In the genomic region with DNA sequence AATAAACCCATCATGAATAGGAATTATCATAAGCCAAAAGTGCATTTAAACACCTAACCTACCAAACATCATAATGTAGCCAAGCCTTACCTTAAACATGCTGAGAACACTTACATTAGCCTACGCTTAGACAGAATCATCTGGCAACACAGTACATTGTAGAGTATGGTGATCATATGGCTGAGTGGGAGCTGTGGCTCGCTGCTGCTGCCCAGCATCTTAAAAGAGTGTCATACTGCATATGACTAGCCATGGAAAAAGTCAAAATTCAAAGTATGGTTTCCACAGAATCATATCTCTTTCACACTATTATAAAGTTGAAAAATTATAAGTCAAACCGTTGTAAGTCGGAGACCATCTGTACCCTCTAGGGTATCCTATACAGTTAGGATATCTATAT, we compare ENCODE assay signal across 17 cellular contexts. TPM values are rescaled to one million over a fixed set of nuclear protein-coding genes. Genes with fewer than 3 reads are reported as not detected.
DNase-seq lines count a peak whose midpoint lies in the region; ATAC-seq and TF ChIP-seq lines count a peak whose summit lies in the region.
"Had no signal": no experiment of that assay in that cellular context is flagged by ENCODE, and none has a peak within 500 bp of the region (broad histone marks: within the 10 kb centered on the region; RNA-seq: fewer than 3 reads in every experiment).

No MANE protein-coding gene starts in this region.

- DNase-seq in dorsolateral prefrontal cortex (peak in 2 of 10 donors; percentile 29 to 50), middle frontal gyrus (ENCODE audit: extremely low spot score, low spot score) (peak; percentile 15), superior temporal gyrus (ENCODE audit: extremely low spot score) (peak; percentile 28), iPS-NIHi11 (ENCODE audit: low spot score) (no peak)
- DNase-seq: AML-193; Caco-2; Calu3; CD4-positive, alpha-beta T cell; CD8-positive, alpha-beta T cell; DMS79 treated with DMSO at 0.1 percent for 48 hours; GF-D8 had no signal

- H3K4me3 ChIP-seq in dorsolateral prefrontal cortex, result no peak overlapping the region
- H3K4me3 ChIP-seq: A549; BLaER1 treated with 17β-estradiol and CSF1 and Interleukin-3, amounts not matched to agents 10 nM and 100 nM had no signal

- ATAC-seq in HG02884 (IDR thresholded peaks at IDR 0.05; ENCODE audit: unreplicated experiment) (no peak), esophagus mucosa (no peak)
- ATAC-seq: A549; CD8-positive, alpha-beta T cell had no signal

- H3K27ac ChIP-seq in dorsolateral prefrontal cortex, result peak overlapping the region in 44 of 59 donors; percentile 2 to 79 (median 53)
- H3K27ac ChIP-seq: 22Rv1; A549; BLaER1 treated with 17β-estradiol and CSF1 and Interleukin-3, amounts not matched to agents 10 nM and 100 nM; C4-2B had no signal

- no peaks in the 10 kb centered on the region for H3K27me3 ChIP-seq in dorsolateral prefrontal cortex
- H3K27me3 ChIP-seq: BLaER1 treated with 17β-estradiol and CSF1 and Interleukin-3, amounts not matched to agents 10 nM and 100 nM had no signal

- intact Hi-C loops in dorsolateral prefrontal cortex (cut with DNase I), result no loop called here

- no peak for TF ChIP-seq CTCF in dorsolateral prefrontal cortex (IDR thresholded peaks at IDR 0.05 in 54 of 56, conservative IDR thresholded peaks at IDR 0.05 in 2 of 56; ENCODE audit: low read depth in 1 of 56, partially characterized antibody in 56 of 56)

RNA-seq across cellular contexts. Expression of gene PRPF39, which starts 32.0 kb away (rescaled TPM):
- total RNA-seq in dorsolateral prefrontal cortex (10 to 100 TPM; 39.6 to 77.7 (median 57.3) TPM), esophagus mucosa (14.7 TPM)
